In the genomic region with DNA sequence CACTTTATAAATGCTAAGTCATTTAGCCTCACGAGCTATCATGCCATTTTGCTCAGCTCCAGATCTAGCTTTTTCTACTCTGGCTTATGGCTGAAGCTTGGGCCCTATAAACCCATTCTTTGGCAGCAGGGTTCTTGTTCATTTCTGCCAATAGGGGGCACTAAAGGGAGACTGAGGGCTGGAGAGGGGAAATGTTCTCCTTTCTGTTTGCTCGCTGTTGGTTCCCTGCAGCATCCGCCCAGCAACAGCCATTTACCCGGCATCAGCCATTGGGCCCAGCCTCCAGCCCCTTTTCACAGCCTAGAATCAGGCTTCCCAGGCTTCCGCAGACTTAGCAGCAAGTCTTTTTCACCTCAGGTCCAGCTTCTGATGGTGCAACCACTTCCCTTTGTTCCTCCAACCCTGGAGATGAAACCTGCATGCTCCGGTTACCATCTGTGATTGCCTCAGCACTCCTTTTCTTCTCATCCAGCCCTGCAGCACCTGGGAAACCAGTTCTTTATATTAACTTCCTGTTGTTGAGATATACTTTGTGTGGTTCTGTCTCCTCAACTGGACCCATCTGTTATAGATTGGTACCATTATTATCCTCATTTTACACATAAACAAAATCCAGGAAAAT, we compare ENCODE assay signal across 1 cellular context.
TF ChIP-seq lines count a peak whose summit lies in the region.

No MANE protein-coding gene starts in this region.

TF ChIP-seq in HepG2, 621 proteins besides CTCF, POLR2A, EP300 and RAD21 (continued from another document):
- TF ChIP-seq, protein P1, sequence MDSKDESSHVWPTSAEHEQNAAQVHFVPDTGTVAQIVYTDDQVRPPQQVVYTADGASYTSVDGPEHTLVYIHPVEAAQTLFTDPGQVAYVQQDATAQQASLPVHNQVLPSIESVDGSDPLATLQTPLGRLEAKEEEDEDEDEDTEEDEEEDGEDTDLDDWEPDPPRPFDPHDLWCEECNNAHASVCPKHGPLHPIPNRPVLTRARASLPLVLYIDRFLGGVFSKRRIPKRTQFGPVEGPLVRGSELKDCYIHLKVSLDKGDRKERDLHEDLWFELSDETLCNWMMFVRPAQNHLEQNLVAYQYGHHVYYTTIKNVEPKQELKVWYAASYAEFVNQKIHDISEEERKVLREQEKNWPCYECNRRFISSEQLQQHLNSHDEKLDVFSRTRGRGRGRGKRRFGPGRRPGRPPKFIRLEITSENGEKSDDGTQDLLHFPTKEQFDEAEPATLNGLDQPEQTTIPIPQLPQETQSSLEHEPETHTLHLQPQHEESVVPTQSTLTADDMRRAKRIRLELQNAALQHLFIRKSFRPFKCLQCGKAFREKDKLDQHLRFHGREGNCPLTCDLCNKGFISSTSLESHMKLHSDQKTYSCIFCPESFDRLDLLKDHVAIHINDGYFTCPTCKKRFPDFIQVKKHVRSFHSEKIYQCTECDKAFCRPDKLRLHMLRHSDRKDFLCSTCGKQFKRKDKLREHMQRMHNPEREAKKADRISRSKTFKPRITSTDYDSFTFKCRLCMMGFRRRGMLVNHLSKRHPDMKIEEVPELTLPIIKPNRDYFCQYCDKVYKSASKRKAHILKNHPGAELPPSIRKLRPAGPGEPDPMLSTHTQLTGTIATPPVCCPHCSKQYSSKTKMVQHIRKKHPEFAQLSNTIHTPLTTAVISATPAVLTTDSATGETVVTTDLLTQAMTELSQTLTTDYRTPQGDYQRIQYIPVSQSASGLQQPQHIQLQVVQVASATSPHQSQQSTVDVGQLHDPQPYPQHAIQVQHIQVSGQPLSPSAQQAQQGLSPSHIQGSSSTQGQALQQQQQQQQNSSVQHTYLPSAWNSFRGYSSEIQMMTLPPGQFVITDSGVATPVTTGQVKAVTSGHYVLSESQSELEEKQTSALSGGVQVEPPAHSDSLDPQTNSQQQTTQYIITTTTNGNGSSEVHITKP (CRISPR knock-in tag; IDR thresholded peaks at IDR 0.05; ENCODE audit: low read depth): no peak
TF ChIP-seq in HepG2: peak in this region for 1.
